Comparison of ENCODE assay signal across 15 cellular contexts in genomic region chr9:17148324-17148723, GRCh38. TPM values are rescaled to one million over a fixed set of nuclear protein-coding genes. Genes with fewer than 3 reads are reported as not detected.
A peak's percentile ranks its signal among the peaks of the same experiment; 100 is the strongest.
DNase-seq lines count a peak whose midpoint lies in the region; ATAC-seq and TF ChIP-seq lines count a peak whose summit lies in the region.
"Had no signal": no experiment of that assay in that cellular context is flagged by ENCODE, and none has a peak within 500 bp of the region (broad histone marks: within the 10 kb centered on the region; RNA-seq: fewer than 3 reads in every experiment).

No MANE protein-coding gene starts in this region.

- DNase-seq in H9: no peak
- peak; percentile 9 to 33 for DNase-seq in cardiac fibroblast (ENCODE audit: low read depth in 2 of 2)
- peak; percentile 19 for DNase-seq in fibroblast of the aortic adventitia (ENCODE audit: low read depth)
- no peak for DNase-seq in caudate nucleus (lab: John Stamatoyannopoulos, UW)
- no peak for DNase-seq in COLO668 (lab: John Stamatoyannopoulos, UW; ENCODE audit: unreplicated experiment)
- DNase-seq: C1 segment of cervical spinal cord; Caco-2; CD4-positive, alpha-beta memory T cell; DMS153; DMS79 treated with DMSO at 0.1 percent for 48 hours; GF-D8; GM23248; H7 had no signal

- no peak overlapping the region for H4K91ac ChIP-seq in H9 (ENCODE audit: insufficient read length, low read depth, low read length)

- peaks cover 4 to 11% of the 10 kb centered on the region in 2 experiments for H3K9me3 Mint-ChIP-seq in H9

- no peak overlapping the region for H2BK20ac ChIP-seq in H9 (ENCODE audit: low read depth, low read length, poor library complexity, severe bottlenecking)

- H3K9ac ChIP-seq in H9 (ENCODE audit: extremely low read depth, insufficient read length, low read length): no peak overlapping the region
- H3K9ac ChIP-seq: GM23248 had no signal

- no peak overlapping the region for H2BK5ac ChIP-seq in H9 (ENCODE audit: insufficient read length, low read length)

- H2BK12ac ChIP-seq in H9 (ENCODE audit: insufficient read length, low read depth, low read length): no peak overlapping the region

- no peak overlapping the region for H3K18ac ChIP-seq in H9 (ENCODE audit: insufficient read length, low read depth, low read length)

- no peak for TF ChIP-seq CTCF in H9 (conservative IDR thresholded peaks at IDR 0.05)
- no peak for TF ChIP-seq CTCF in cardiac fibroblast (IDR thresholded peaks at IDR 0.05; ENCODE audit: low read depth, low read length)
- no peak for TF ChIP-seq CTCF in fibroblast of the aortic adventitia (IDR thresholded peaks at IDR 0.05; ENCODE audit: insufficient read depth, low read length)

- H3K4ac ChIP-seq in H9 (ENCODE audit: low read depth, low read length): no peak overlapping the region

- no peak overlapping the region for H2AFZ ChIP-seq in H9 (ENCODE audit: low read length)
- H2AFZ ChIP-seq: GM23248 had no signal

- H3K36me3 Mint-ChIP-seq in H9 (ENCODE audit: insufficient read depth in 1 of 3, low read depth in 3 of 3): peaks cover 38 to 55% (median 50%) of the 10 kb centered on the region in 3 experiments
- H3K36me3 Mint-ChIP-seq: CD4-positive, alpha-beta memory T cell had no signal

- H3K4me3 ChIP-seq in cardiac fibroblast (replicated peaks in 1 of 2; ENCODE audit: low read depth in 2 of 2, low read length in 2 of 2) (no peak overlapping the region), fibroblast of the aortic adventitia (ENCODE audit: low read depth, low read length) (no peak overlapping the region)
- H3K4me3 ChIP-seq: GM23248 had no signal

- H3K23ac ChIP-seq in H9 (ENCODE audit: insufficient read length, low read depth, low read length): no peak overlapping the region

- no peak overlapping the region for H3K56ac ChIP-seq in H9 (ENCODE audit: insufficient read length, low read depth, low read length)

- H4K20me1 ChIP-seq in H9 (ENCODE audit: control insufficient read depth, insufficient read depth, insufficient read length): no peaks in the 10 kb centered on the region

- no peak overlapping the region for H3K14ac ChIP-seq in H9 (ENCODE audit: insufficient read depth, low read length)

- no peaks in the 10 kb centered on the region for H3K9me3 ChIP-seq in H9 (ENCODE audit: control insufficient read depth, low read depth, low read length)
- H3K9me3 ChIP-seq: Caco-2 had no signal

- no CpG with 5 or more reads among the region's 3 CpGs for WGBS in H9 (ENCODE audit: extremely low coverage, insufficient read length, low lambda C conversion rate)

- H3K27me3 ChIP-seq in H9 (ENCODE audit: insufficient read depth, low read length): no peaks in the 10 kb centered on the region

- no peak overlapping the region for H3K4me2 ChIP-seq in H9 (ENCODE audit: insufficient read depth, insufficient read length, low read length)

- H3K79me2 ChIP-seq in H9 (ENCODE audit: insufficient read depth, low read length): no peaks in the 10 kb centered on the region; the same call in 1 of the 2 replicates

- no peak overlapping the region for H3T11ph ChIP-seq in H9 (ENCODE audit: low read length)

- H3K27ac ChIP-seq in H9 (ENCODE audit: insufficient read length, low read depth, low read length) (no peak overlapping the region), caudate nucleus (ENCODE audit: low read depth, low read length) (no peak overlapping the region)
- H3K27ac ChIP-seq: GM23248 had no signal

- H3K23me2 ChIP-seq in H9 (ENCODE audit: insufficient read length, low read depth, low read length, poor library complexity, severe bottlenecking): no peaks in the 10 kb centered on the region

- no peak overlapping the region for H2BK15ac ChIP-seq in H9 (ENCODE audit: low read depth, low read length)

- no peak overlapping the region for H3K4me3 Mint-ChIP-seq in H9
- H3K4me3 Mint-ChIP-seq: CD4-positive, alpha-beta memory T cell had no signal

- H4K5ac ChIP-seq in H9 (ENCODE audit: insufficient read length, low read depth, low read length): no peak overlapping the region

- no peaks in the 10 kb centered on the region for H3K27me3 Mint-ChIP-seq in H9 (ENCODE audit: low read depth)
- H3K27me3 Mint-ChIP-seq: CD4-positive, alpha-beta memory T cell had no signal

- H3K79me1 ChIP-seq in H9 (ENCODE audit: insufficient read depth, low read depth, low read length, poor library complexity, severe bottlenecking): no peaks in the 10 kb centered on the region

- no peak overlapping the region for H3K27ac Mint-ChIP-seq in H9
- H3K27ac Mint-ChIP-seq: CD4-positive, alpha-beta memory T cell had no signal

- peak overlapping the region; percentile 14 for H4K8ac ChIP-seq in H9 (replicated peaks; ENCODE audit: insufficient read length, low read depth, low read length)

- H2AK5ac ChIP-seq in H9 (ENCODE audit: insufficient read length, low read length): no peak overlapping the region

- H3K4me1 ChIP-seq in H9 (ENCODE audit: insufficient read depth, low read length): no peaks in the 10 kb centered on the region
- H3K4me1 ChIP-seq: Caco-2 had no signal

- no peak for ATAC-seq in HG02840 (IDR thresholded peaks at IDR 0.05; ENCODE audit: low FRiP score, unreplicated experiment)
- ATAC-seq: HCT116 had no signal

- H3K4me1 Mint-ChIP-seq in H9: no peaks in the 10 kb centered on the region
- H3K4me1 Mint-ChIP-seq: CD4-positive, alpha-beta memory T cell had no signal

- no peak overlapping the region for H2BK120ac ChIP-seq in H9 (ENCODE audit: low read depth, low read length, poor library complexity, severe bottlenecking)

RNA-seq across cellular contexts. Expression of gene CNTLN, which starts 13.5 kb away (rescaled TPM):
- 13.7 and 15.0 TPM in 2 replicates for total RNA-seq in H9 (2021)
- total RNA-seq in fibroblast of the aortic adventitia (ENCODE audit: low replicate concordance): 25.8 and 27.2 TPM in 2 replicates

Comparison
In these comparisons a context has a peak if more than half of its experiments do, and no peak if none do; other contexts are left out.
1. DNase-seq: peak in cardiac fibroblast (2 of 2) and fibroblast of the aortic adventitia (single experiment); none in H9 (single experiment), caudate nucleus (0 of 61) and COLO668 (single experiment).